8 cellular contexts compared by ENCODE assay signal in genomic region chr7:66591801-66592596, GRCh38. TPM values are rescaled to one million over a fixed set of nuclear protein-coding genes. Genes with fewer than 3 reads are reported as not detected.
DNase-seq lines count a peak whose midpoint lies in the region; TF ChIP-seq lines count a peak whose summit lies in the region.

No MANE protein-coding gene starts in this region.

- peaks cover 38% of the 10 kb centered on the region for H3K36me3 Mint-ChIP-seq in endodermal cell (ENCODE audit: low read depth)

- peaks cover 17% of the 10 kb centered on the region for H3K4me1 Mint-ChIP-seq in endodermal cell

- peak overlapping the region; percentile 99 for H3K27ac Mint-ChIP-seq in endodermal cell

- peak overlapping the region; percentile 89 for H3K4me3 ChIP-seq in endodermal cell (ENCODE audit: low read length)
- H3K4me3 ChIP-seq in mesodermal cell (ENCODE audit: extremely low read depth, insufficient read depth, low read length, poor library complexity, severe bottlenecking), result peak overlapping the region; percentile 96

- H3K27ac ChIP-seq in endodermal cell (ENCODE audit: low read depth, low read length), result peak overlapping the region; percentile 91
- peak overlapping the region; percentile 94 for H3K27ac ChIP-seq in mesodermal cell (ENCODE audit: low read depth, low read length, severe bottlenecking)

- H3K4me1 ChIP-seq in endodermal cell (ENCODE audit: control insufficient read depth, insufficient read depth, low read length) (no peaks in the 10 kb centered on the region), mesodermal cell (ENCODE audit: control insufficient read depth, insufficient read depth, low read length, poor library complexity, severe bottlenecking) (no peaks in the 10 kb centered on the region)

- WGBS in endodermal cell (ENCODE audit: insufficient coverage in 1 of 2, insufficient read length in 1 of 2), 2 experiments, result 0% methylated on average over 34 to 83 of the region's 83 CpGs
- 0% methylated on average over 32 to 57 of the region's 83 CpGs for WGBS in mesodermal cell (ENCODE audit: insufficient coverage in 2 of 2), 2 experiments

- peaks cover 37% of the 10 kb centered on the region for H3K9me3 Mint-ChIP-seq in endodermal cell

- H3K9ac ChIP-seq in endodermal cell (ENCODE audit: extremely low read depth, low read length, poor library complexity, severe bottlenecking), result peak overlapping the region; percentile 98

- H3K9me3 ChIP-seq in endodermal cell (ENCODE audit: control insufficient read depth, low read length), result peaks cover 32% of the 10 kb centered on the region
- H3K9me3 ChIP-seq in mesodermal cell (ENCODE audit: control insufficient read depth, low read length), result no peaks in the 10 kb centered on the region

- DNase-seq in COLO829 (ENCODE audit: low spot score) (peak; percentile 96), GM20000 (ENCODE audit: low spot score) (peak; percentile 94), HS-5 (ENCODE audit: low read depth) (peak; percentile 53), NK-92 (lab: John Stamatoyannopoulos, UW; ENCODE audit: unreplicated experiment) (peak; percentile 26), endodermal cell (peak; percentile 96)
- DNase-seq in activated CD8-positive, alpha-beta memory T cell treated with anti-CD3 and anti-CD28 coated beads, Interleukin-2, amount 50 U/mL, for 1 hour (ENCODE audit: extremely low read depth), result peak; percentile 71
- DNase-seq in stimulated activated CD8-positive, alpha-beta memory T cell treated with anti-CD3 and anti-CD28 coated beads, Interleukin-15, amount 100 ng/mL, for 24 hours (ENCODE audit: low read depth), result peak; percentile 75

- TF ChIP-seq CTCF in GM20000 (IDR thresholded peaks at IDR 0.05; ENCODE audit: extremely low read depth, missing control alignments) (no peak), endodermal cell (conservative IDR thresholded peaks at IDR 0.05) (no peak)

- H3K4me3 Mint-ChIP-seq in endodermal cell, result peak overlapping the region; percentile 89

- H3K27me3 Mint-ChIP-seq in endodermal cell (ENCODE audit: insufficient read depth), result no peaks in the 10 kb centered on the region

- H3K27me3 ChIP-seq in endodermal cell (ENCODE audit: control insufficient read depth, insufficient read depth, low read length, poor library complexity, severe bottlenecking), result no peaks in the 10 kb centered on the region

- H3K36me3 ChIP-seq in endodermal cell (ENCODE audit: control insufficient read depth, insufficient read depth, low read length) (peaks cover 5% of the 10 kb centered on the region), mesodermal cell (ENCODE audit: control insufficient read depth, insufficient read depth, low read length) (peaks cover 10% of the 10 kb centered on the region)

RNA-seq across cellular contexts. Expression of gene KCTD7, which starts 36.7 kb away (rescaled TPM):
- 10 to 100 TPM; 13.1 to 15.6 TPM for total RNA-seq in endodermal cell
- 17.6 TPM for polyA plus RNA-seq in endodermal cell (2013, experiment 1 of 2)
- 16.2 TPM for polyA plus RNA-seq in endodermal cell (2013, experiment 2 of 2)
- 9.1 TPM for polyA plus RNA-seq in mesodermal cell (2013, experiment 1 of 2)
- polyA plus RNA-seq in mesodermal cell (2013, experiment 2 of 2), result 8.4 TPM

Comparison
In these comparisons a context has a peak if more than half of its experiments do, and no peak if none do; other contexts are left out.
1. Peak in every context shown above with its lines: DNase-seq, H3K4me3 ChIP-seq and H3K27ac ChIP-seq.
2. DNase-seq: peak in every context shown above with its lines; median percentile 96 in COLO829; 96 in endodermal cell; 94 in GM20000; 75 in stimulated activated CD8-positive, alpha-beta memory T cell treated with anti-CD3 and anti-CD28 coated beads, Interleukin-15, amount 100 ng/mL, for 24 hours; 71 in activated CD8-positive, alpha-beta memory T cell treated with anti-CD3 and anti-CD28 coated beads, Interleukin-2, amount 50 U/mL, for 1 hour; 53 in HS-5; 26 in NK-92.